8 cellular contexts compared by ENCODE assay signal in the genomic region with DNA sequence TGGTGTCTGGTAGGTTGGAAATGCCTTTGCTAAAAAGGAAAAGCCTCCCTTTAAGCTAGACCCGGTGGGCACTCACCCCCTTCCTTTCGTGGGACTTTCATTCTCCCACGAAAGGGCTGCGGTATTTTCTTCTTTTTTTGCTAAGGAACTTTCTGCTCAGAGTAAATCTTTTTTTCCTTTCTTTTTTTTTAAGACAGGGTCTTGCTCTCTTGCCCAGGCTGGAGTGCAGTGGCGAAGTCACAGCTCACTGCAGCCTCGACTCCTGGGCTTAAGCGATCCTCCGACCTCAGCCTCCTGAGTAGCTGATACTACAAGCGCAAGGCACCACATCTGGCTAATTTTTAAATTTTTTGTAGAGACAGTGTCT. TPM values are rescaled to one million over a fixed set of nuclear protein-coding genes. Genes with fewer than 3 reads are reported as not detected.
A peak's percentile ranks its signal among the peaks of the same experiment; 100 is the strongest.
DNase-seq lines count a peak whose midpoint lies in the region; ATAC-seq and TF ChIP-seq lines count a peak whose summit lies in the region.

No MANE protein-coding gene starts in this region.

- H3K4me2 ChIP-seq in H9 (ENCODE audit: insufficient read depth, insufficient read length, low read length): peak overlapping the region; percentile 90

- H3K79me1 ChIP-seq in H9 (ENCODE audit: insufficient read depth, low read depth, low read length, poor library complexity, severe bottlenecking): no peaks in the 10 kb centered on the region

- H3K79me2 ChIP-seq in H9 (ENCODE audit: insufficient read depth, low read length): no peaks in the 10 kb centered on the region

- H2BK12ac ChIP-seq in H9 (ENCODE audit: insufficient read length, low read depth, low read length): no peak overlapping the region

- DNase-seq in H9: no peak
- no peak for DNase-seq in WTC11 (ENCODE audit: low spot score)
- no peak for DNase-seq in right cardiac atrium
- DNase-seq in stimulated activated effector memory CD8-positive, alpha-beta T cell treated with anti-CD3 and anti-CD28 coated beads, Interleukin-12 subunit alpha, Interleukin-12 subunit beta, amount 100 ng/mL, for 72 hours (ENCODE audit: low spot score in 2 of 2): no peak
- DNase-seq in cerebellar nuclear complex (lab: John Stamatoyannopoulos, UW): no peak
- no peak for DNase-seq in stimulated activated CD4-positive, alpha-beta T cell treated with anti-CD3 and anti-CD28 coated beads, Interleukin-1b, Interleukin-23, amount 100 ng/mL, for 48 hours

- H3K27ac ChIP-seq in H9 (ENCODE audit: insufficient read length, low read depth, low read length) (no peak overlapping the region), right cardiac atrium (ENCODE audit: low read length) (no peak overlapping the region)

- no peaks in the 10 kb centered on the region for H4K20me1 ChIP-seq in H9 (ENCODE audit: control insufficient read depth, insufficient read depth, insufficient read length)

- no peak overlapping the region for H4K91ac ChIP-seq in H9 (ENCODE audit: insufficient read length, low read depth, low read length)

- no CpG with 5 or more reads among the region's 9 CpGs for WGBS in H9 (ENCODE audit: extremely low coverage, insufficient read length, low lambda C conversion rate)
- 65% methylated on average over 9 of the region's 9 CpGs for WGBS in right cardiac atrium

- ATAC-seq in WTC11 (no peak), right cardiac atrium (no peak), HG03159 (IDR thresholded peaks at IDR 0.05; ENCODE audit: unreplicated experiment) (no peak), GM19351 (IDR thresholded peaks at IDR 0.05; ENCODE audit: unreplicated experiment) (no peak)
- no peak for ATAC-seq in stimulated activated effector memory CD8-positive, alpha-beta T cell treated with anti-CD3 and anti-CD28 coated beads, Interleukin-12 subunit alpha, Interleukin-12 subunit beta, amount 100 ng/mL, for 72 hours

- CTCF ChIA-PET in WTC11 (lab: Charles Lee): interaction anchor here (0.6 to 5.5 kb wide), 50 partner anchors 9 to 754 kb away, joined by 3 to 164 read pairs (median 9); a partner anchor contains a TSS

- no peak overlapping the region for H3K27ac Mint-ChIP-seq in H9
- no peak overlapping the region for H3K27ac Mint-ChIP-seq in WTC11
- H3K27ac Mint-ChIP-seq in stimulated activated effector memory CD8-positive, alpha-beta T cell treated with anti-CD3 and anti-CD28 coated beads, Interleukin-12 subunit alpha, Interleukin-12 subunit beta, amount 100 ng/mL, for 72 hours: peak overlapping the region; percentile 92

- no peak overlapping the region for H2BK20ac ChIP-seq in H9 (ENCODE audit: low read depth, low read length, poor library complexity, severe bottlenecking)

- H4K5ac ChIP-seq in H9 (ENCODE audit: insufficient read length, low read depth, low read length): no peak overlapping the region

- H2BK120ac ChIP-seq in H9 (ENCODE audit: low read depth, low read length, poor library complexity, severe bottlenecking): no peak overlapping the region

- H3K14ac ChIP-seq in H9 (ENCODE audit: insufficient read depth, low read length): no peak overlapping the region

- POLR2A ChIA-PET in WTC11 (lab: Charles Lee): interaction anchor here (0.6 to 2.1 kb wide), 5 partner anchors 11 to 113 kb away, joined by 4 to 9 read pairs (median 6); a partner anchor contains a TSS

- peaks cover 15 to 20% of the 10 kb centered on the region in 2 experiments for H3K4me1 Mint-ChIP-seq in H9
- peaks cover 13% of the 10 kb centered on the region for H3K4me1 Mint-ChIP-seq in WTC11
- H3K4me1 Mint-ChIP-seq in stimulated activated effector memory CD8-positive, alpha-beta T cell treated with anti-CD3 and anti-CD28 coated beads, Interleukin-12 subunit alpha, Interleukin-12 subunit beta, amount 100 ng/mL, for 72 hours: peaks cover 23% of the 10 kb centered on the region

- H3T11ph ChIP-seq in H9 (ENCODE audit: low read length): no peak overlapping the region

- TF ChIP-seq CTCF in H9 (conservative IDR thresholded peaks at IDR 0.05) (no peak; the same call in 2 of the 3 replicates), WTC11 (IDR thresholded peaks at IDR 0.05) (no peak; the same call in 1 of the 2 replicates)

- no peak overlapping the region for H3K4ac ChIP-seq in H9 (ENCODE audit: low read depth, low read length)

- no peaks in the 10 kb centered on the region; a peak in 2 of 7 replicates for H3K36me3 Mint-ChIP-seq in H9 (ENCODE audit: insufficient read depth in 1 of 3, low read depth in 3 of 3)
- no peaks in the 10 kb centered on the region for H3K36me3 Mint-ChIP-seq in WTC11
- H3K36me3 Mint-ChIP-seq in stimulated activated effector memory CD8-positive, alpha-beta T cell treated with anti-CD3 and anti-CD28 coated beads, Interleukin-12 subunit alpha, Interleukin-12 subunit beta, amount 100 ng/mL, for 72 hours: peaks cover 28% of the 10 kb centered on the region

- no peak overlapping the region for H2AK5ac ChIP-seq in H9 (ENCODE audit: insufficient read length, low read length)

- intact Hi-C loops in right cardiac atrium (cut with DNase I): loop anchor here in 3 of 4 donors (2.0 to 10.0 kb wide), 3 partner anchors 61 to 63 kb away; no protein-coding TSS in a partner anchor

- H3K18ac ChIP-seq in H9 (ENCODE audit: insufficient read length, low read depth, low read length): no peak overlapping the region

- H3K9me3 ChIP-seq in H9 (ENCODE audit: control insufficient read depth, low read depth, low read length): no peaks in the 10 kb centered on the region
- no peaks in the 10 kb centered on the region for H3K9me3 ChIP-seq in right cardiac atrium (ENCODE audit: control insufficient read depth, low read length)

- H3K4me3 ChIP-seq in right cardiac atrium (ENCODE audit: low read length): peak overlapping the region; percentile 72

- H3K23ac ChIP-seq in H9 (ENCODE audit: insufficient read length, low read depth, low read length): no peak overlapping the region

- no peaks in the 10 kb centered on the region for H3K4me1 ChIP-seq in H9 (ENCODE audit: insufficient read depth, low read length)
- no peaks in the 10 kb centered on the region for H3K4me1 ChIP-seq in right cardiac atrium (ENCODE audit: control insufficient read depth, insufficient read depth, low read length)

- H2BK15ac ChIP-seq in H9 (ENCODE audit: low read depth, low read length): no peak overlapping the region

- no peak overlapping the region for H4K8ac ChIP-seq in H9 (replicated peaks; ENCODE audit: insufficient read length, low read depth, low read length)

- H3K4me3 Mint-ChIP-seq in H9: peak overlapping the region in 1 of 2 experiments; percentile 81; a peak in 3 of 5 replicates
- H3K4me3 Mint-ChIP-seq in WTC11: peak overlapping the region; percentile 73
- H3K4me3 Mint-ChIP-seq in stimulated activated effector memory CD8-positive, alpha-beta T cell treated with anti-CD3 and anti-CD28 coated beads, Interleukin-12 subunit alpha, Interleukin-12 subunit beta, amount 100 ng/mL, for 72 hours: peak overlapping the region; percentile 80

- H3K56ac ChIP-seq in H9 (ENCODE audit: insufficient read length, low read depth, low read length): no peak overlapping the region

- no peak overlapping the region for H2AFZ ChIP-seq in H9 (ENCODE audit: low read length)

- H3K9me3 Mint-ChIP-seq in H9: no peaks in the 10 kb centered on the region
- H3K9me3 Mint-ChIP-seq in WTC11: no peaks in the 10 kb centered on the region
- H3K9me3 Mint-ChIP-seq in stimulated activated effector memory CD8-positive, alpha-beta T cell treated with anti-CD3 and anti-CD28 coated beads, Interleukin-12 subunit alpha, Interleukin-12 subunit beta, amount 100 ng/mL, for 72 hours: no peaks in the 10 kb centered on the region

- H3K27me3 Mint-ChIP-seq in H9 (ENCODE audit: low read depth) (peaks cover 18% of the 10 kb centered on the region), WTC11 (ENCODE audit: low read depth) (peaks cover 6% of the 10 kb centered on the region)

- no peak overlapping the region for H2BK5ac ChIP-seq in H9 (ENCODE audit: insufficient read length, low read length)

- peaks cover 2% of the 10 kb centered on the region; the same call in 1 of the 2 replicates for H3K27me3 ChIP-seq in H9 (ENCODE audit: insufficient read depth, low read length)
- H3K27me3 ChIP-seq in right cardiac atrium (ENCODE audit: control insufficient read depth, insufficient read depth): no peaks in the 10 kb centered on the region

- H3K23me2 ChIP-seq in H9 (ENCODE audit: insufficient read length, low read depth, low read length, poor library complexity, severe bottlenecking): peaks cover 11% of the 10 kb centered on the region

- H3K9ac ChIP-seq in H9 (ENCODE audit: extremely low read depth, insufficient read length, low read length): no peak overlapping the region

TF ChIP-seq in WTC11, 78 proteins besides CTCF, POLR2A, EP300 and RAD21:
- peak; percentile 94 for TF ChIP-seq ZNF121 (CRISPR knock-in tag; IDR thresholded peaks at IDR 0.05)
- no peak for TF ChIP-seq ZNF138 (CRISPR knock-in tag; conservative IDR thresholded peaks at IDR 0.05)
- TF ChIP-seq KAT7 (CRISPR knock-in tag; IDR thresholded peaks at IDR 0.05; ENCODE audit: borderline replicate concordance): no peak
- TF ChIP-seq ZNF416 (CRISPR knock-in tag; IDR thresholded peaks at IDR 0.05): no peak
- no peak for TF ChIP-seq ZNF396 (CRISPR knock-in tag; IDR thresholded peaks at IDR 0.05; ENCODE audit: borderline replicate concordance)
- TF ChIP-seq, protein P1, sequence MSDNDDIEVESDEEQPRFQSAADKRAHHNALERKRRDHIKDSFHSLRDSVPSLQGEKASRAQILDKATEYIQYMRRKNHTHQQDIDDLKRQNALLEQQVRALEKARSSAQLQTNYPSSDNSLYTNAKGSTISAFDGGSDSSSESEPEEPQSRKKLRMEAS (CRISPR knock-in tag; IDR thresholded peaks at IDR 0.05): no peak
- peak; percentile 61; the same call in 1 of the 2 replicates for TF ChIP-seq GTF2I (CRISPR knock-in tag; conservative IDR thresholded peaks at IDR 0.05)
- no peak for TF ChIP-seq JUN (CRISPR knock-in tag; IDR thresholded peaks at IDR 0.05)
- TF ChIP-seq ZNF671 (CRISPR knock-in tag; IDR thresholded peaks at IDR 0.05): no peak
- TF ChIP-seq CREM (CRISPR knock-in tag; IDR thresholded peaks at IDR 0.05): no peak

RNA-seq across cellular contexts. Expression of a gene that starts 4.0 kb away (rescaled TPM):
- total RNA-seq in H9 (2021) (0.59 TPM in 1 of 2 replicates, not detected in the other), WTC11 (2021) (0.37 to 0.85 TPM in 2 of 3 replicates, not detected in the other), right cardiac atrium (1 to 10 TPM in 3 of 4 donors, under 1 TPM in 1; 0.82 to 1.5 (median 1.4) TPM)
- 0.95 TPM for polyA plus RNA-seq in right cardiac atrium

RNA-seq across cellular contexts. Expression of a gene that starts 11.1 kb away (rescaled TPM):
- total RNA-seq in H9 (2021): 18.6 and 21.0 TPM in 2 replicates
- 15.4 to 20.1 TPM (median 16.4 TPM) in 3 replicates for total RNA-seq in WTC11 (2021)
- total RNA-seq in right cardiac atrium: 10 to 100 TPM; 21.5 to 28.7 (median 25.8) TPM
- 17.1 TPM for polyA plus RNA-seq in right cardiac atrium

RNA-seq across cellular contexts. Expression of a gene that starts 25.9 kb away (rescaled TPM):
- total RNA-seq in H9 (2021): 50.7 and 54.3 TPM in 2 replicates
- total RNA-seq in WTC11 (2021): 64.0 to 69.6 TPM (median 69.5 TPM) in 3 replicates
- total RNA-seq in right cardiac atrium: 100 to 1,000 TPM in 1 of 4 donors, 10 to 100 TPM in 3; 57.5 to 125 (median 61.2) TPM
- polyA plus RNA-seq in right cardiac atrium: 63.8 TPM

RNA-seq across cellular contexts. Expression of a gene that starts 34.0 kb away (rescaled TPM):
- total RNA-seq in H9 (2021) (39.1 and 39.3 TPM in 2 replicates), WTC11 (2021) (58.7 to 65.8 TPM (median 61.1 TPM) in 3 replicates), right cardiac atrium (100 to 1,000 TPM; 163 to 208 (median 178) TPM)
- 228 TPM for polyA plus RNA-seq in right cardiac atrium

RNA-seq across cellular contexts. Expression of a gene that starts 41.9 kb away (rescaled TPM):
- 73.9 and 78.9 TPM in 2 replicates for total RNA-seq in H9 (2021)
- 63.7 to 67.7 TPM (median 67.7 TPM) in 3 replicates for total RNA-seq in WTC11 (2021)
- total RNA-seq in right cardiac atrium: 100 to 1,000 TPM; 116 to 134 (median 125) TPM
- polyA plus RNA-seq in right cardiac atrium: 140 TPM
